In genomic region chr4:111639120-111639519, GRCh38 we compare ENCODE assay signal across 1 cellular context.
TF ChIP-seq lines count a peak whose summit lies in the region.

No MANE protein-coding gene starts in this region.

TF ChIP-seq in A549, 52 proteins besides CTCF, POLR2A, EP300 and RAD21 (continued from another document):
- TF ChIP-seq HES2 (IDR thresholded peaks at IDR 0.05) (peak; percentile 61; the same call in 1 of the 2 replicates), MAFK (IDR thresholded peaks at IDR 0.05; ENCODE audit: partially characterized antibody) (no peak), ZFP36 (IDR thresholded peaks at IDR 0.05; ENCODE audit: borderline replicate concordance, partially characterized antibody) (no peak), TP53 (CRISPR knock-in tag; IDR thresholded peaks at IDR 0.05) (no peak), ZSCAN20 (CRISPR knock-in tag; IDR thresholded peaks at IDR 0.05) (no peak), POLR2AphosphoS2 (conservative IDR thresholded peaks at IDR 0.05; ENCODE audit: low read length) (no peak), HOXA7 (CRISPR knock-in tag; IDR thresholded peaks at IDR 0.05) (no peak), RNF2 (IDR thresholded peaks at IDR 0.05; ENCODE audit: borderline replicate concordance, low read depth) (no peak)
- TF ChIP-seq, protein P1, sequence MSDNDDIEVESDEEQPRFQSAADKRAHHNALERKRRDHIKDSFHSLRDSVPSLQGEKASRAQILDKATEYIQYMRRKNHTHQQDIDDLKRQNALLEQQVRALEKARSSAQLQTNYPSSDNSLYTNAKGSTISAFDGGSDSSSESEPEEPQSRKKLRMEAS (IDR thresholded peaks at IDR 0.05) = no peak
- TF ChIP-seq, protein P2, sequence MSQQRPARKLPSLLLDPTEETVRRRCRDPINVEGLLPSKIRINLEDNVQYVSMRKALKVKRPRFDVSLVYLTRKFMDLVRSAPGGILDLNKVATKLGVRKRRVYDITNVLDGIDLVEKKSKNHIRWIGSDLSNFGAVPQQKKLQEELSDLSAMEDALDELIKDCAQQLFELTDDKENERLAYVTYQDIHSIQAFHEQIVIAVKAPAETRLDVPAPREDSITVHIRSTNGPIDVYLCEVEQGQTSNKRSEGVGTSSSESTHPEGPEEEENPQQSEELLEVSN (IDR thresholded peaks at IDR 0.05; ENCODE audit: borderline replicate concordance, low read depth) = no peak
